ENCODE assay signal across 21 cellular contexts in the genomic region with DNA sequence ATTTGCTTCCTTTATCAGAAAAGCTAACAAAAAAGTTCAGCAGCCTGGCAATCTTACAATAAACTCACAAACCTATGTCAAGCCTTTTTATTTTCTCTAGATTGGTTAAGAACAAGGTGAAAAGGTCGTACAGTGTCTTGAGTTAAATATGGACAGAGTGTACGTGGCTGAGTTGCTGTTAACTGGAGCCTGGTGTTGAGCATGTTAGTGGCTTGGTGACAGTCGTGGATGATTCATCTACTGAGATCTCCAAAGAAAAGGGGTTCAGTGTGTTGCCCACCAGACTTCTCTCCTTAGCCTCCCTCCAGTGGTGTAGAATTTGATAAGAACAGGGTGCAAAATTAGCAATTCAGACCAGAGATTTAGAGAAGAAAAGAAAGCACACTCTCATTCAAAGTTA.
DNase-seq lines count a peak whose midpoint lies in the region; ATAC-seq, FAIRE-seq and TF ChIP-seq lines count a peak whose summit lies in the region.
"Had no signal": no experiment of that assay in that cellular context is flagged by ENCODE, and none has a peak within 500 bp of the region (broad histone marks: within the 10 kb centered on the region; RNA-seq: fewer than 3 reads in every experiment).

No MANE protein-coding gene starts in this region.

- H3K27ac ChIP-seq in astrocyte (ENCODE audit: low read depth, low read length) = no peak overlapping the region
- H3K27ac ChIP-seq: A549, KMS-11, SJCRH30 had no signal

- H3K4me3 ChIP-seq in LNCaP clone FGC (ENCODE audit: low read depth, low read length) (no peak overlapping the region), astrocyte (ENCODE audit: insufficient read depth, low read depth, low read length) (no peak overlapping the region)
- H3K4me3 ChIP-seq: A549, MG63, SJCRH30 had no signal

- no peaks in the 10 kb centered on the region for H3K36me3 ChIP-seq in astrocyte (ENCODE audit: insufficient read depth, low read length)
- H3K36me3 ChIP-seq: MG63, SJCRH30 had no signal

- H3K4me3 Mint-ChIP-seq in astrocyte (ENCODE audit: unreplicated experiment) = no peak overlapping the region
- H3K4me3 Mint-ChIP-seq in mesothelial cell of epicardium = no peak overlapping the region

- H3K9ac ChIP-seq in astrocyte (ENCODE audit: low read length) = no peak overlapping the region
- H3K9ac ChIP-seq: KMS-11 had no signal

- H3K36me3 Mint-ChIP-seq in astrocyte (ENCODE audit: low read depth, unreplicated experiment) (no peaks in the 10 kb centered on the region), mesothelial cell of epicardium (no peaks in the 10 kb centered on the region)

- TF ChIP-seq CTCF in LNCaP clone FGC (IDR thresholded peaks at IDR 0.05; ENCODE audit: control insufficient read depth, extremely low read depth, insufficient read depth) (no peak), astrocyte (IDR thresholded peaks at IDR 0.05; ENCODE audit: insufficient read depth, low read depth, low read length) (no peak), mesothelial cell of epicardium (IDR thresholded peaks at IDR 0.05; ENCODE audit: unreplicated experiment) (no peak)

- no peak for ATAC-seq in GM18498 (IDR thresholded peaks at IDR 0.05; ENCODE audit: unreplicated experiment)
- ATAC-seq: A549, HepG2 had no signal

- no peaks in the 10 kb centered on the region for H3K4me1 ChIP-seq in astrocyte (ENCODE audit: insufficient read depth, low read length)
- H3K4me1 ChIP-seq: A549, SJCRH30 had no signal

- H3K4me1 Mint-ChIP-seq in astrocyte (ENCODE audit: low read depth, unreplicated experiment) (no peaks in the 10 kb centered on the region), mesothelial cell of epicardium (peaks cover 68% of the 10 kb centered on the region)

- H3K9me3 Mint-ChIP-seq in astrocyte (ENCODE audit: unreplicated experiment) = no peaks in the 10 kb centered on the region
- no peaks in the 10 kb centered on the region for H3K9me3 Mint-ChIP-seq in mesothelial cell of epicardium

- no peak overlapping the region for H3K4me2 ChIP-seq in astrocyte (ENCODE audit: low read length)
- H3K4me2 ChIP-seq: A549, KMS-11 had no signal

- no peaks in the 10 kb centered on the region for H4K20me1 ChIP-seq in astrocyte (ENCODE audit: insufficient read depth, low read length)

- no peak overlapping the region for H2AFZ ChIP-seq in astrocyte (ENCODE audit: low read depth, low read length)

- H3K27me3 ChIP-seq in astrocyte (ENCODE audit: insufficient read depth, low read length) = no peaks in the 10 kb centered on the region
- H3K27me3 ChIP-seq: SJCRH30 had no signal

- H3K9me3 ChIP-seq in astrocyte (ENCODE audit: insufficient read depth, low read depth, low read length) = no peaks in the 10 kb centered on the region
- H3K9me3 ChIP-seq: A549, MG63, SJCRH30 had no signal

- H3K27ac Mint-ChIP-seq in astrocyte (ENCODE audit: unreplicated experiment) = no peak overlapping the region
- peak overlapping the region; percentile 88 for H3K27ac Mint-ChIP-seq in mesothelial cell of epicardium

- H3K79me2 ChIP-seq in astrocyte (ENCODE audit: insufficient read depth, low read length) = no peaks in the 10 kb centered on the region

- no peak for FAIRE-seq in astrocyte (lab: Jason Lieb, UNC)
- FAIRE-seq: A549, GM12891, HepG2, RCC 7860 had no signal

- DNase-seq in DMS79 (lab: John Stamatoyannopoulos, UW) = peak; percentile 45
- peak; percentile 11 for DNase-seq in LNCaP clone FGC (ENCODE audit: low read depth)
- peak; percentile 26 for DNase-seq in astrocyte (ENCODE audit: low read depth)
- DNase-seq in mesothelial cell of epicardium (ENCODE audit: low spot score in 2 of 2, unreplicated experiment in 2 of 2) = no peak
- no peak for DNase-seq in stimulated activated CD4-positive, alpha-beta T cell treated with anti-CD3 and anti-CD28 coated beads, Interleukin-2, amount 100 ng/mL, for 48 hours
- DNase-seq in NCI-H1417 (lab: John Stamatoyannopoulos, UW) = no peak
- no peak for DNase-seq in iPS-NIHi11 (ENCODE audit: low spot score)
- DNase-seq: C1 segment of cervical spinal cord, GF-D8, H7, MG63, NCI-H1092, NCI-H2227 treated with DMSO at 0.1 percent for 48 hours, NCI-H524, SJCRH30 had no signal

- H3K27me3 Mint-ChIP-seq in astrocyte (ENCODE audit: low read depth, unreplicated experiment) (no peaks in the 10 kb centered on the region), mesothelial cell of epicardium (ENCODE audit: low read depth) (no peaks in the 10 kb centered on the region)

Comparison
In these comparisons a context has a peak if more than half of its experiments do, and no peak if none do; other contexts are left out.
1. DNase-seq: peak in DMS79 (single experiment), LNCaP clone FGC (single experiment) and astrocyte (single experiment); none in mesothelial cell of epicardium (0 of 2), stimulated activated CD4-positive, alpha-beta T cell treated with anti-CD3 and anti-CD28 coated beads, Interleukin-2, amount 100 ng/mL, for 48 hours (0 of 2), NCI-H1417 (0 of 3) and iPS-NIHi11 (single experiment).